Comparison of ENCODE assay signal across 1 cellular context in genomic region chr2:157871415-157871814, GRCh38.
A peak's percentile ranks its signal among the peaks of the same experiment; 100 is the strongest.
TF ChIP-seq lines count a peak whose summit lies in the region.

No MANE protein-coding gene starts in this region.

TF ChIP-seq in HepG2, 621 proteins besides CTCF, POLR2A, EP300 and RAD21:
- no peak for TF ChIP-seq ZNF138 (CRISPR knock-in tag; IDR thresholded peaks at IDR 0.05; ENCODE audit: low read depth)
- TF ChIP-seq TEAD3 (CRISPR knock-in tag; optimal IDR thresholded peaks at IDR 0.05; ENCODE audit: borderline replicate concordance): peak; percentile 13
